ENCODE assay signal across 10 cellular contexts in the genomic region with DNA sequence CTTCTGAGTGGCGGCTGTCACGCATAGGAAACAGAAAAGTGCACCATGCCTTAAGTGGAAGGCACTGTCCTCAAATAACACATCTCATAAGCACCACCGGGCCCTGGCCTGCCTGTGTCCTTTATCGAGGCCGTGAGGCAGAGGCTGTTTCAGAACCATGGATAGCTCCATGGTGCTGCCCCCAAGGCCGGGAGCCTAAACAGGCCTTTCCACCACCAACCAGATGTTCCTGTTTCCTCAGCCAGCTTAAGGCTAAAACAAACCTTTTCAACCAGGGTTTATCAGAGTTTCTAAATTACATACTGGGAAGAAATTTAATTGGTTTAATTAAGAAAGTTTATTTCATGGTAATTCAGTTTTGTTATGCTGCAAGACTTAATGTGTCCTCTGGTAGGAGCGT.
DNase-seq lines count a peak whose midpoint lies in the region; ATAC-seq and TF ChIP-seq lines count a peak whose summit lies in the region.
"Had no signal": no experiment of that assay in that cellular context is flagged by ENCODE, and none has a peak within 500 bp of the region (broad histone marks: within the 10 kb centered on the region; RNA-seq: fewer than 3 reads in every experiment).

No MANE protein-coding gene starts in this region.

- peaks cover 24% of the 10 kb centered on the region for H3K4me1 Mint-ChIP-seq in endothelial cell (ENCODE audit: unreplicated experiment)

- no peak for ATAC-seq in HG03342 (IDR thresholded peaks at IDR 0.05; ENCODE audit: unreplicated experiment)

- no peak overlapping the region for H3K27ac Mint-ChIP-seq in endothelial cell (ENCODE audit: unreplicated experiment)
- H3K27ac Mint-ChIP-seq: activated T-helper 2 cell treated with anti-CD3 and anti-CD28 coated beads, Interferon-gamma antibody, Interleukin-2, Interleukin-4, amounts not matched to agents 10 μg/mL and 5 μg/mL and 100 μg/mL, durations not matched to agents 14 hours and 24 hours and 36 hours had no signal

- DNase-seq in activated CD4-positive, alpha-beta T cell treated with anti-CD3 and anti-CD28 coated beads for 48 hours = peak; percentile 18
- DNase-seq in activated CD4-positive, alpha-beta T cell treated with anti-CD3 and anti-CD28 coated beads, Interleukin-2, amount 50 U/mL, for 1 hour = no peak
- DNase-seq in OCI-M1 (lab: John Stamatoyannopoulos, UW) (peak; percentile 81), endothelial cell (ENCODE audit: low spot score) (peak; percentile 79), retina (peak; percentile 65), GOT3 (lab: John Stamatoyannopoulos, UW) (no peak)
- no peak for DNase-seq in activated T-cell treated with anti-CD3 and anti-CD28 coated beads, Interleukin-2, amount 50 U/mL, for 1 hour
- DNase-seq: lower lobe of right lung had no signal

- no peak overlapping the region for H3K4me3 Mint-ChIP-seq in endothelial cell (ENCODE audit: unreplicated experiment)

- H3K9me3 Mint-ChIP-seq in endothelial cell (ENCODE audit: unreplicated experiment) = no peaks in the 10 kb centered on the region
- H3K9me3 Mint-ChIP-seq: activated T-helper 2 cell treated with anti-CD3 and anti-CD28 coated beads, Interferon-gamma antibody, Interleukin-2, Interleukin-4, amounts not matched to agents 10 μg/mL and 5 μg/mL and 100 μg/mL, durations not matched to agents 14 hours and 24 hours and 36 hours had no signal

- no peaks in the 10 kb centered on the region for H3K36me3 Mint-ChIP-seq in endothelial cell (ENCODE audit: low read depth, unreplicated experiment)

- TF ChIP-seq CTCF in endothelial cell (IDR thresholded peaks at IDR 0.05; ENCODE audit: unreplicated experiment) = no peak

- peaks cover 2% of the 10 kb centered on the region for H3K27me3 Mint-ChIP-seq in endothelial cell (ENCODE audit: unreplicated experiment)

Comparison
In these comparisons a context has a peak if more than half of its experiments do, and no peak if none do; other contexts are left out.
1. DNase-seq: peak in activated CD4-positive, alpha-beta T cell treated with anti-CD3 and anti-CD28 coated beads for 48 hours (single experiment), OCI-M1 (single experiment), endothelial cell (single experiment) and retina (single experiment); none in activated CD4-positive, alpha-beta T cell treated with anti-CD3 and anti-CD28 coated beads, Interleukin-2, amount 50 U/mL, for 1 hour (single experiment), GOT3 (single experiment) and activated T-cell treated with anti-CD3 and anti-CD28 coated beads, Interleukin-2, amount 50 U/mL, for 1 hour (single experiment).